24 cellular contexts compared by ENCODE assay signal in the genomic region with DNA sequence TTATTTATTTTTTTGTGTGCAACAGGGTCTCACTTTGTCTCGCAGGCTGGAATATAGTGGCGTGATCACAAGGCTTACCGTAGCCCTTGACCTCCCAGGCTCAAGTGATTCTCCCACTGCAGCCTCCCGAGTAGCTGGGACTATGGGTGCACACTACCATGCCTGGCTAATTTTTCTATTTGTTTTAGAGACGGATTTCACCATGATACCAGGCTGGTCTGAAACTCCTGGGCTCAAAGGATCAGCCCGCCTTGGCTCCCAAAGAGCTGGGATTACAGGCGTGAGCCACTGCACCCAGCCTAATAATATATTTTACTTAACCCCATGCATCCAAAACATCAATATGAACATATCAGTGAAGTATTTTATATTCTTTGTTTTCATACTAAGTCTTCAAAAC. TPM values are rescaled to one million over a fixed set of nuclear protein-coding genes. Genes with fewer than 3 reads are reported as not detected.
DNase-seq lines count a peak whose midpoint lies in the region; ATAC-seq and TF ChIP-seq lines count a peak whose summit lies in the region.
"Had no signal": no experiment of that assay in that cellular context is flagged by ENCODE, and none has a peak within 500 bp of the region (broad histone marks: within the 10 kb centered on the region; RNA-seq: fewer than 3 reads in every experiment).

No MANE protein-coding gene starts in this region.

- no peaks in the 10 kb centered on the region for H3K9me3 ChIP-seq in upper lobe of right lung
- H3K9me3 ChIP-seq: BLaER1, Peyer's patch had no signal

- H3K27ac Mint-ChIP-seq in activated CD8-positive, alpha-beta memory T cell treated with anti-CD3 and anti-CD28 coated beads, Interleukin-2, amount 10 ng/mL, durations not matched to agents 7 days and 5 days: no peak overlapping the region
- no peak overlapping the region for H3K27ac Mint-ChIP-seq in chondrocyte (ENCODE audit: unreplicated experiment)
- H3K27ac Mint-ChIP-seq: CD4-positive, CD25-positive, alpha-beta regulatory T cell had no signal

- peaks cover 7% of the 10 kb centered on the region for H3K36me3 ChIP-seq in upper lobe of right lung

- no peaks in the 10 kb centered on the region for H3K9me3 Mint-ChIP-seq in activated CD8-positive, alpha-beta memory T cell treated with anti-CD3 and anti-CD28 coated beads, Interleukin-2, amount 10 ng/mL, durations not matched to agents 7 days and 5 days (ENCODE audit: low read depth)
- no peaks in the 10 kb centered on the region for H3K9me3 Mint-ChIP-seq in chondrocyte (ENCODE audit: low read depth)
- H3K9me3 Mint-ChIP-seq: CD4-positive, CD25-positive, alpha-beta regulatory T cell had no signal

- no peak for TF ChIP-seq CTCF in chondrocyte (IDR thresholded peaks at IDR 0.05)
- no peak for TF ChIP-seq CTCF in upper lobe of right lung (IDR thresholded peaks at IDR 0.05)

- no peak overlapping the region for H3K4me3 Mint-ChIP-seq in activated CD8-positive, alpha-beta memory T cell treated with anti-CD3 and anti-CD28 coated beads, Interleukin-2, amount 10 ng/mL, durations not matched to agents 7 days and 5 days
- H3K4me3 Mint-ChIP-seq in chondrocyte (ENCODE audit: unreplicated experiment): no peak overlapping the region
- H3K4me3 Mint-ChIP-seq: CD4-positive, CD25-positive, alpha-beta regulatory T cell had no signal

- no peaks in the 10 kb centered on the region for H3K27me3 Mint-ChIP-seq in activated CD8-positive, alpha-beta memory T cell treated with anti-CD3 and anti-CD28 coated beads, Interleukin-2, amount 10 ng/mL, durations not matched to agents 7 days and 5 days
- H3K27me3 Mint-ChIP-seq in chondrocyte (ENCODE audit: low read depth): no peaks in the 10 kb centered on the region
- H3K27me3 Mint-ChIP-seq: CD4-positive, CD25-positive, alpha-beta regulatory T cell had no signal

- H3K27ac ChIP-seq in upper lobe of right lung: no peak overlapping the region
- H3K27ac ChIP-seq: BLaER1, Peyer's patch had no signal

- peaks cover 7% of the 10 kb centered on the region for H3K4me1 Mint-ChIP-seq in activated CD8-positive, alpha-beta memory T cell treated with anti-CD3 and anti-CD28 coated beads, Interleukin-2, amount 10 ng/mL, durations not matched to agents 7 days and 5 days
- H3K4me1 Mint-ChIP-seq in chondrocyte (ENCODE audit: low read depth): no peaks in the 10 kb centered on the region

- H3K4me3 ChIP-seq in upper lobe of right lung: no peak overlapping the region
- H3K4me3 ChIP-seq: BLaER1, Peyer's patch had no signal

- CTCF ChIA-PET in activated CD8-positive, alpha-beta memory T cell treated with anti-CD3 and anti-CD28 coated beads, Interleukin-2, amount 10 ng/mL, durations not matched to agents 7 days and 5 days (lab: Charles Lee): interaction anchor here (0.9 kb wide), 1 partner anchor 10 kb away, joined by 3 read pairs; no protein-coding TSS in a partner anchor

- intact Hi-C loops in upper lobe of right lung (cut with DNase I): no loop called here

- peaks cover 4% of the 10 kb centered on the region for H3K36me3 Mint-ChIP-seq in activated CD8-positive, alpha-beta memory T cell treated with anti-CD3 and anti-CD28 coated beads, Interleukin-2, amount 10 ng/mL, durations not matched to agents 7 days and 5 days
- H3K36me3 Mint-ChIP-seq in chondrocyte (ENCODE audit: low read depth): peaks cover 2% of the 10 kb centered on the region

- no peaks in the 10 kb centered on the region for H3K4me1 ChIP-seq in upper lobe of right lung
- H3K4me1 ChIP-seq: Peyer's patch had no signal

- no peak for ATAC-seq in activated CD8-positive, alpha-beta memory T cell treated with anti-CD3 and anti-CD28 coated beads, Interleukin-2, amount 10 ng/mL, durations not matched to agents 7 days and 5 days
- ATAC-seq in left lobe of liver: no peak
- no peak for ATAC-seq in upper lobe of right lung
- ATAC-seq in GM18861 (IDR thresholded peaks at IDR 0.05; ENCODE audit: unreplicated experiment): no peak

- H3K27me3 ChIP-seq in upper lobe of right lung: no peaks in the 10 kb centered on the region
- H3K27me3 ChIP-seq: Peyer's patch had no signal

- DNase-seq in activated CD8-positive, alpha-beta memory T cell treated with anti-CD3 and anti-CD28 coated beads, Interleukin-2, amount 10 ng/mL, durations not matched to agents 7 days and 5 days: peak; percentile 28
- DNase-seq in activated CD8-positive, alpha-beta memory T cell treated with anti-CD3 and anti-CD28 coated beads for 24 hours: no peak
- DNase-seq in chondrocyte (ENCODE audit: low spot score) (peak; percentile 7), left lobe of liver (ENCODE audit: low spot score) (peak; percentile 4), upper lobe of right lung (peak; percentile 30), putamen (ENCODE audit: low spot score) (no peak), NCI-H524 (lab: John Stamatoyannopoulos, UW) (no peak)
- DNase-seq: 8988T; CD4-positive, CD25-positive, alpha-beta regulatory T cell; GOT3; HCEC 1CT; IMR-90; KG1; MM.1S; NCI-H1417; NCI-H1694; NCI-H2029 treated with DMSO at 0.1 percent for 48 hours; NCI-H446 treated with DMSO at 0.1 percent for 48 hours; NCI-H526 treated with DMSO at 0.1 percent for 48 hours; OCI-M1; SHP77 treated with DMSO at 0.1 percent for 48 hours had no signal

RNA-seq across cellular contexts. Expression of a gene that starts 2.0 kb away (rescaled TPM):
- not detected for total RNA-seq in activated CD8-positive, alpha-beta memory T cell treated with anti-CD3 and anti-CD28 coated beads, Interleukin-2, amount 10 ng/mL, durations not matched to agents 7 days and 5 days
- total RNA-seq in chondrocyte: not detected in 3 replicates
- total RNA-seq in left lobe of liver: not detected
- not detected for total RNA-seq in upper lobe of right lung
- total RNA-seq: CD4-positive, CD25-positive, alpha-beta regulatory T cell; IMR-90 had no signal

RNA-seq across cellular contexts. Expression of a gene that starts 7.4 kb away (rescaled TPM):
- total RNA-seq in activated CD8-positive, alpha-beta memory T cell treated with anti-CD3 and anti-CD28 coated beads, Interleukin-2, amount 10 ng/mL, durations not matched to agents 7 days and 5 days: 1,000 to 10,000 TPM; 3,839 to 7,603 TPM
- 2,934 to 3,390 TPM (median 3,124 TPM) in 3 replicates for total RNA-seq in chondrocyte
- total RNA-seq in left lobe of liver: 2,459 TPM
- total RNA-seq in upper lobe of right lung: 7,693 TPM
- total RNA-seq: IMR-90, Peyer's patch had no signal

RNA-seq across cellular contexts. Expression of a gene that starts 14.7 kb away (rescaled TPM):
- total RNA-seq in activated CD8-positive, alpha-beta memory T cell treated with anti-CD3 and anti-CD28 coated beads, Interleukin-2, amount 10 ng/mL, durations not matched to agents 7 days and 5 days: 10 to 100 TPM; 13.8 to 23.1 TPM
- total RNA-seq in chondrocyte (12.0 to 18.3 TPM (median 16.4 TPM) in 3 replicates), left lobe of liver (2.1 TPM), upper lobe of right lung (14.2 TPM)

RNA-seq across cellular contexts. Expression of a gene that starts 55.4 kb away (rescaled TPM):
- 10 to 100 TPM; 46.0 to 53.0 TPM for total RNA-seq in activated CD8-positive, alpha-beta memory T cell treated with anti-CD3 and anti-CD28 coated beads, Interleukin-2, amount 10 ng/mL, durations not matched to agents 7 days and 5 days
- total RNA-seq in chondrocyte (62.7 to 70.9 TPM (median 63.3 TPM) in 3 replicates), left lobe of liver (55.2 TPM), upper lobe of right lung (80.4 TPM)

Comparison
In these comparisons a context has a peak if more than half of its experiments do, and no peak if none do; other contexts are left out.
1. DNase-seq: peak in activated CD8-positive, alpha-beta memory T cell treated with anti-CD3 and anti-CD28 coated beads, Interleukin-2, amount 10 ng/mL, durations not matched to agents 7 days and 5 days (single experiment), chondrocyte (single experiment), left lobe of liver (single experiment) and upper lobe of right lung (single experiment); none in activated CD8-positive, alpha-beta memory T cell treated with anti-CD3 and anti-CD28 coated beads for 24 hours (single experiment), putamen (single experiment) and NCI-H524 (0 of 2).